8 cellular contexts compared by ENCODE assay signal in the genomic region with DNA sequence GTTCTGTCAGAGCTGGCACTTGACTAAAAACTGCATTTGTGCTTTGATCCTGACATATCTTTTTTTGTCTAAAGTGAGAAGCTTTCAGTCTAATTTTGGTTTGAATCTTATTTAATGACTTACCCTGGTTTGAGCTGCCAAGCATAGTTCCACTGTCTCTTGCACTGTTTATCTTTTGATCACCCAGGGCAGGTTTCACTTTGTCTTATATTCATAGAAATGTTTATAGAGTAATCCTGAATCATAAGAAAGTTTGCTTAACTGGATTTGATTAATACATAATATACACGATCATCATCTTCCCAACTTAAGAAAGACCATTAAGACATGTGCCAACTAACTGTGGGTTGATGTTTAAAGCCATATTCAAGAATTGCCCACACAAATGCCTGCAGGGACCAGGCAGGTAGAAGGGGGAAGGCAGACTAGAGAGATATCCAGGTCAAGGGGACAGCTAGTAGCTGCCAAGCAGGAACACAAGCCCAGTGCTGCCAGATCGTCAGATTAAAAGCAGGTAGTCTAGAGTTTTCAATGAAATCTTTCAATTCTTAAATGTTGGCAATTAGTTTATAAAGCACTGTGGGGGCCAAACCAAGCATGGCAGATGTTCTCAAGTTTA. TPM values are rescaled to one million over a fixed set of nuclear protein-coding genes. Genes with fewer than 3 reads are reported as not detected.
A peak's percentile ranks its signal among the peaks of the same experiment; 100 is the strongest.
DNase-seq lines count a peak whose midpoint lies in the region; ATAC-seq, FAIRE-seq and TF ChIP-seq lines count a peak whose summit lies in the region.
"Had no signal": no experiment of that assay in that cellular context is flagged by ENCODE, and none has a peak within 500 bp of the region (broad histone marks: within the 10 kb centered on the region; RNA-seq: fewer than 3 reads in every experiment).

No MANE protein-coding gene starts in this region.

- no peak for FAIRE-seq in bronchial epithelial cell (lab: Jason Lieb, UNC)

- H3K27me3 ChIP-seq in DOHH2 (ENCODE audit: control insufficient read depth, low read length), result no peaks in the 10 kb centered on the region
- H3K27me3 ChIP-seq in bronchial epithelial cell (ENCODE audit: control insufficient read depth, insufficient read depth, low read length), result no peaks in the 10 kb centered on the region

- TF ChIP-seq CTCF in DOHH2 (IDR thresholded peaks at IDR 0.05; ENCODE audit: low read depth, low read length, poor library complexity, severe bottlenecking) (no peak), NB4 (IDR thresholded peaks at IDR 0.05; ENCODE audit: low read depth, low read length) (no peak), bronchial epithelial cell (IDR thresholded peaks at IDR 0.05; ENCODE audit: insufficient read depth, low read length, severe bottlenecking) (no peak), nephron progenitor cell (IDR thresholded peaks at IDR 0.05) (no peak)

- H3K79me2 ChIP-seq in DOHH2 (ENCODE audit: control insufficient read depth, low read length), result peaks cover 25% of the 10 kb centered on the region

- H4K20me1 ChIP-seq in DOHH2 (ENCODE audit: control insufficient read depth, insufficient read depth, low read depth, low read length), result no peaks in the 10 kb centered on the region

- ATAC-seq in GM18520 (IDR thresholded peaks at IDR 0.05; ENCODE audit: unreplicated experiment), result no peak
- ATAC-seq in HG02981 (IDR thresholded peaks at IDR 0.05; ENCODE audit: unreplicated experiment), result no peak

- H3K4me3 Mint-ChIP-seq in nephron progenitor cell, result peak overlapping the region; percentile 89

- DNase-seq in NB4 (ENCODE audit: low read depth) (no peak), bronchial epithelial cell (ENCODE audit: low read depth) (peak; percentile 64), nephron progenitor cell (no peak), COLO829 (ENCODE audit: low spot score) (no peak)
- DNase-seq: retina had no signal

- peak overlapping the region; percentile 85 for H3K4me2 ChIP-seq in DOHH2 (ENCODE audit: low read length)

- no peaks in the 10 kb centered on the region for H3F3A ChIP-seq in DOHH2 (ENCODE audit: control insufficient read depth, insufficient read depth)

- H3K36me3 Mint-ChIP-seq in nephron progenitor cell (ENCODE audit: low read depth), result no peaks in the 10 kb centered on the region

- no peak overlapping the region for H3K27ac Mint-ChIP-seq in nephron progenitor cell

- no peaks in the 10 kb centered on the region for H3K9me3 ChIP-seq in DOHH2 (ENCODE audit: control insufficient read depth, insufficient read depth, low read length)

- H3K4me3 ChIP-seq in DOHH2 (ENCODE audit: low read length) (peak overlapping the region; percentile 42), NB4 (ENCODE audit: low read depth, low read length) (peak overlapping the region; percentile 28), bronchial epithelial cell (ENCODE audit: low read depth, low read length) (no peak overlapping the region)

- peaks cover 29% of the 10 kb centered on the region for H3K4me1 ChIP-seq in DOHH2 (ENCODE audit: control insufficient read depth, low read length)

- no peak for TF ChIP-seq POLR2A in NB4 (IDR thresholded peaks at IDR 0.05; ENCODE audit: extremely low read depth, insufficient read length)

- H3K9me2 ChIP-seq in DOHH2 (replicated peaks; ENCODE audit: control insufficient read depth, low read length), result no peaks in the 10 kb centered on the region

- H3K9me3 Mint-ChIP-seq in nephron progenitor cell, result no peaks in the 10 kb centered on the region

- no peak overlapping the region for H3K27ac ChIP-seq in DOHH2 (ENCODE audit: low read depth, low read length)

- H3K36me3 ChIP-seq in DOHH2 (ENCODE audit: control insufficient read depth, low read length) (no peaks in the 10 kb centered on the region), bronchial epithelial cell (ENCODE audit: control insufficient read depth, insufficient read depth, low read length) (no peaks in the 10 kb centered on the region)

- H3K4me1 Mint-ChIP-seq in nephron progenitor cell, result peaks cover 15% of the 10 kb centered on the region

- H3K27me3 Mint-ChIP-seq in nephron progenitor cell (ENCODE audit: low read depth, poor library complexity), result no peaks in the 10 kb centered on the region

RNA-seq across cellular contexts. Expression of a gene that starts 1.9 kb away (rescaled TPM):
- 30.5 and 38.7 TPM in 2 replicates for total RNA-seq in bronchial epithelial cell
